ENCODE assay signal across 19 cellular contexts in the genomic region with DNA sequence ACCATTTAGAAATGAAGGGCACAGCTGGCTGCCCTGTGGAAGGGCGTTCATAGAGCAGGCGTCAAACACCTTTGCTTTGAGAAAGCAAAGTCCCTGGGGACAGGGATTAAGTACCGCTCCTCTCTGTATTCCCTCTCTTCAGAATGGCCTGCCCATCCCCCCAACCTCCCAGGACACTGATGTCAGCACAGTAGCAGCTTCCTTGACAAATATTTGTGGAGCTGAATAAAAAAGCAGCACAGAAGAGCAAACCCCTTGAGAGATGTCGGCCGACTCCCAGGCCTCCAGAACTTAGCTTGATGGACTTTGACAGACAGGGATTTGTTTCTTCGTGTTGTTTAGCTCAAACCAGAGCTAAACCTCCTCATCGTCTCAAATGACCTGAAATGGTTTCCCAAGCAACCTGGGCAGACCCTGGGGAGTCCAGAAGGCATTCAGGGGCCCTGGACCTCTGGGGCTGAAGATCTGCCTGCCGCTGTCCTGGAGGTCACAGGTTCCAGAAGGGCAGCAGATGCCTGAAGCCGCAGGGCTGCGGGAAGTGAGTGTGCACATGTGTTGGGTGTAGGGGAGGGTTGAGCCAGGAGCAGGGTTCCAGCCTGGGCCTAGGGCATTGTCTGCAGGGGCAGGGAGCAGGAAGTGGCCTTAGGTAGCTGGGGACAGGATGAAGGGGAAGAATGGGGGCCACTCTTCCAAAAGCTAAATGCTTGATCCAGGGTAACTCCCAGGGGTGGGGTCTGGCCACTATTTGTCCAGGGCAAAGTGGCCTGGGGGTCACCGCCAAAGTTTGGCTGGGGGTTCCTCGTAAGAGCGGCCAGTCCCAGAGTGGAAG. TPM values are rescaled to one million over a fixed set of nuclear protein-coding genes. Genes with fewer than 3 reads are reported as not detected.
DNase-seq lines count a peak whose midpoint lies in the region; ATAC-seq, FAIRE-seq and TF ChIP-seq lines count a peak whose summit lies in the region.
"Had no signal": no experiment of that assay in that cellular context is flagged by ENCODE, and none has a peak within 500 bp of the region (broad histone marks: within the 10 kb centered on the region; RNA-seq: fewer than 3 reads in every experiment).

No MANE protein-coding gene starts in this region.

- H3K4me1 ChIP-seq in HepG2 (ENCODE audit: insufficient read depth, low read length) (peaks cover 98% of the 10 kb centered on the region), right lobe of liver (no peaks in the 10 kb centered on the region), esophagus muscularis mucosa (no peaks in the 10 kb centered on the region)
- H3K4me1 ChIP-seq: gastrocnemius medialis had no signal

- H3K4me3 ChIP-seq in HepG2 (replicated peaks in 1 of 3; ENCODE audit: insufficient read depth in 1 of 3, low read depth in 2 of 3, low read length in 3 of 3), result peak overlapping the region; percentile 32 to 71 (median 58)
- no peak overlapping the region for H3K4me3 ChIP-seq in right lobe of liver
- no peak overlapping the region for H3K4me3 ChIP-seq in esophagus muscularis mucosa
- H3K4me3 ChIP-seq: gastrocnemius medialis had no signal

- peak overlapping the region; percentile 81 for H3K4me2 ChIP-seq in HepG2 (ENCODE audit: low read depth, low read length)

- peak; percentile 80 for DNase-seq in HepG2 (ENCODE audit: low spot score)
- no peak for DNase-seq in right lobe of liver
- DNase-seq in NCI-H345 (lab: John Stamatoyannopoulos, UW), result peak; percentile 48
- peak; percentile 90 for DNase-seq in esophagus muscularis mucosa (ENCODE audit: extremely low spot score)
- no peak for DNase-seq in glomerular visceral epithelial cell (ENCODE audit: extremely low spot score)
- DNase-seq in midbrain (lab: John Stamatoyannopoulos, UW), result no peak
- DNase-seq in COLO668 (lab: John Stamatoyannopoulos, UW; ENCODE audit: unreplicated experiment), result no peak
- DNase-seq: activated CD4-positive, CD25-positive, alpha-beta regulatory T cell; activated gamma-delta T cell; cerebellar nuclear complex; DMS79; gastrocnemius medialis; GOT3; immature natural killer cell; right cardiac atrium; Right ventricle myocardium superior; stimulated activated CD4-positive, alpha-beta T cell treated with anti-CD3 and anti-CD28 coated beads, Interleukin-1b, Interleukin-23, amount 100 ng/mL, for 48 hours; substantia nigra had no signal

- in situ Hi-C loops in HepG2 (cut with HindIII; ENCODE audit: extremely low pct_ligation_motif_present, low pct_unique_long_range_greater_than_20kb), result loop anchor here (5.0 kb wide), 2 partner anchors 39 to 134 kb away; no protein-coding TSS in a partner anchor

- POLR2A ChIA-PET in HepG2 (lab: Yijun Ruan, JAX), result interaction anchor here (0.7 to 5.3 kb wide), 20 partner anchors 8 to 133 kb away, joined by 3 to 143 read pairs (median 4); a partner anchor contains a TSS

- peak overlapping the region; percentile 33 for H2AFZ ChIP-seq in HepG2 (ENCODE audit: low read length)

- H3K27ac ChIP-seq in HepG2 (ENCODE audit: extremely low read length, insufficient read depth, low read length), result peak overlapping the region; percentile 77
- no peak overlapping the region for H3K27ac ChIP-seq in right lobe of liver
- H3K27ac ChIP-seq in esophagus muscularis mucosa (replicated peaks in 1 of 4), result no peak overlapping the region
- H3K27ac ChIP-seq: gastrocnemius medialis had no signal

- no peak for TF ChIP-seq CTCF in HepG2 (CRISPR knock-in tag; IDR thresholded peaks at IDR 0.05)
- no peak for TF ChIP-seq CTCF in right lobe of liver (IDR thresholded peaks at IDR 0.05)
- TF ChIP-seq CTCF in esophagus muscularis mucosa (IDR thresholded peaks at IDR 0.05), result no peak

- peak in 1 of 2 experiments; percentile 6; a peak in 3 of 4 replicates for TF ChIP-seq POLR2A in HepG2 (IDR thresholded peaks at IDR 0.05; ENCODE audit: insufficient read depth in 1 of 2, low read depth in 2 of 2, low read length in 2 of 2)
- TF ChIP-seq POLR2A in right lobe of liver (IDR thresholded peaks at IDR 0.05), result no peak
- TF ChIP-seq POLR2A in esophagus muscularis mucosa (IDR thresholded peaks at IDR 0.05; ENCODE audit: low read depth), result no peak

- H3K9me3 ChIP-seq in HepG2 (ENCODE audit: low read length) (peaks cover 7% of the 10 kb centered on the region; the same call in 1 of the 2 replicates), right lobe of liver (no peaks in the 10 kb centered on the region), esophagus muscularis mucosa (no peaks in the 10 kb centered on the region)
- H3K9me3 ChIP-seq: gastrocnemius medialis had no signal

- peak; percentile 44 for FAIRE-seq in HepG2 (lab: Jason Lieb, UNC)

- H3K9ac ChIP-seq in HepG2 (ENCODE audit: insufficient read depth, low read depth, low read length), result peak overlapping the region; percentile 72

- no TSS peak for BruUV-seq in HepG2 (replicated peaks; lab: Mats Ljungman, UMichigan)

- ATAC-seq in HepG2 (peak; percentile 82), right lobe of liver (no peak), HG03039 (IDR thresholded peaks at IDR 0.05; ENCODE audit: unreplicated experiment) (no peak)
- ATAC-seq: gastrocnemius medialis, right cardiac atrium had no signal

- H3K27me3 ChIP-seq in HepG2 (ENCODE audit: control insufficient read depth in 1 of 2, insufficient read depth in 2 of 2, low read length in 2 of 2) (no peaks in the 10 kb centered on the region), right lobe of liver (no peaks in the 10 kb centered on the region), esophagus muscularis mucosa (no peaks in the 10 kb centered on the region)
- H3K27me3 ChIP-seq: gastrocnemius medialis had no signal

- intact Hi-C loops in HepG2 (cut with micrococcal nuclease; ENCODE audit: unreplicated experiment), result loop anchor here (2.0 to 5.0 kb wide), 3 partner anchors 15 to 41 kb away; a partner anchor contains a TSS
- intact Hi-C loops in right lobe of liver (cut with DNase I), result no loop called here
- intact Hi-C loops in esophagus muscularis mucosa (cut with DNase I), result no loop called here

- H3K79me2 ChIP-seq in HepG2 (ENCODE audit: insufficient read depth, low read length), result peaks cover 53% of the 10 kb centered on the region

- no peaks in the 10 kb centered on the region for H4K20me1 ChIP-seq in HepG2 (ENCODE audit: insufficient read depth, low read length)

- TF ChIP-seq RAD21 in HepG2 (CRISPR knock-in tag; IDR thresholded peaks at IDR 0.05), result peak; percentile 54; the same call in 1 of the 2 replicates

- TF ChIP-seq EP300 in HepG2 (IDR thresholded peaks at IDR 0.05; ENCODE audit: low read depth in 2 of 2, low read length in 2 of 2) (peak in 1 of 2 experiments; percentile 79; a peak in 2 of 4 replicates), HepG2 (CRISPR knock-in tag; IDR thresholded peaks at IDR 0.05; ENCODE audit: borderline replicate concordance) (peak; percentile 57), esophagus muscularis mucosa (IDR thresholded peaks at IDR 0.05) (no peak)

- 17% methylated on average over 12 of the region's 13 CpGs for WGBS in HepG2 (ENCODE audit: low lambda C conversion rate)
- WGBS in right lobe of liver (ENCODE audit: insufficient coverage, low coverage, low lambda C conversion rate, missing lambda C conversion rate), result 77% methylated on average over 9 of the region's 13 CpGs
- 81% methylated on average over 13 of the region's 13 CpGs for WGBS in esophagus muscularis mucosa

- CTCF ChIA-PET in HepG2 (lab: Yijun Ruan, JAX; ENCODE audit: low intra/inter-chr PET ratio, low total read pairs), result no interaction called here

- H3K36me3 ChIP-seq in HepG2 (replicated peaks in 1 of 2; ENCODE audit: control insufficient read depth in 1 of 2, insufficient read depth in 2 of 2, low read length in 2 of 2) (0 out of 5 replicates have a peak, but pooled peaks cover 0 to 1% of the 10 kb centered on the region in 2 experiments), right lobe of liver (no peaks in the 10 kb centered on the region), esophagus muscularis mucosa (no peaks in the 10 kb centered on the region)
- H3K36me3 ChIP-seq: gastrocnemius medialis had no signal

TF ChIP-seq in HepG2, 621 proteins besides CTCF, POLR2A, EP300 and RAD21 (continues in another document):
- TF ChIP-seq KLF16 (CRISPR knock-in tag; IDR thresholded peaks at IDR 0.05), result 0 out of 4 replicates have a peak, but pooled peaks of 1 of the 2 experiments have one; percentile 47

RNA-seq across cellular contexts. Expression of a gene that starts 42.3 kb away (rescaled TPM):
- total RNA-seq in HepG2 (2016; rRNA removed; fragmentation: Illumina TruSeq; extraction: Trizol), result 59.0 and 70.4 TPM in 2 replicates
- total RNA-seq in HepG2 (2016; cell fraction: cytosol; rRNA removed; fragmentation: Illumina TruSeq; extraction: Trizol; ENCODE audit: low read depth), result 19.9 and 25.5 TPM in 2 replicates
- total RNA-seq in HepG2 (2016; cell fraction: insoluble cytoplasmic fraction; rRNA removed; fragmentation: Illumina TruSeq; extraction: Trizol), result 50.0 and 70.7 TPM in 2 replicates
- total RNA-seq in HepG2 (2016; cell fraction: membrane; rRNA removed; fragmentation: Illumina TruSeq; extraction: Trizol), result 136 and 148 TPM in 2 replicates
- total RNA-seq in HepG2 (2016; cell fraction: nucleus; rRNA removed; fragmentation: Illumina TruSeq; extraction: Trizol), result 61.9 and 70.6 TPM in 2 replicates
- 86.1 and 121 TPM in 2 replicates for polyA plus RNA-seq in HepG2 (2011; rRNA removed)
- polyA plus RNA-seq in HepG2 (2011; cell fraction: cytosol; rRNA removed), result 22.3 and 49.7 TPM in 2 replicates
- 150 and 275 TPM in 2 replicates for polyA plus RNA-seq in HepG2 (2011; cell fraction: nucleus; rRNA removed)
- polyA plus RNA-seq in HepG2 (2012), result 58.7 and 76.3 TPM in 2 replicates
- 106 and 127 TPM in 2 replicates for polyA plus RNA-seq in HepG2 (2016; cell fraction: cytosol; fragmentation: Illumina TruSeq; extraction: Trizol; ENCODE audit: low read depth)
- polyA plus RNA-seq in HepG2 (2016; cell fraction: insoluble cytoplasmic fraction; fragmentation: Illumina TruSeq; extraction: Trizol; ENCODE audit: low read depth), result 95.8 and 124 TPM in 2 replicates
- 156 and 170 TPM in 2 replicates for polyA plus RNA-seq in HepG2 (2016; cell fraction: membrane; fragmentation: Illumina TruSeq; extraction: Trizol; ENCODE audit: low read depth)
- 155 and 169 TPM in 2 replicates for polyA plus RNA-seq in HepG2 (2016; cell fraction: nucleus; fragmentation: Illumina TruSeq; extraction: Trizol; ENCODE audit: insufficient read depth, low read depth)
- 0.02 and 110 TPM in 2 replicates for polyA minus RNA-seq in HepG2 (2011; rRNA and poly(A)+ RNA removed; ENCODE audit: low replicate concordance)
- polyA minus RNA-seq in HepG2 (2011; cell fraction: cytosol; rRNA and poly(A)+ RNA removed), result 14.3 and 28.8 TPM in 2 replicates
- 43.1 and 57.6 TPM in 2 replicates for polyA minus RNA-seq in HepG2 (2011; cell fraction: nucleus; rRNA and poly(A)+ RNA removed)
- 1 to 10 TPM in 5 of 6 experiments, under 1 TPM in 1; 0.69 to 2.6 (median 2.1) TPM for total RNA-seq in right lobe of liver
- total RNA-seq in esophagus muscularis mucosa, result 10 to 100 TPM; 37.1 to 87.8 (median 54.1) TPM
- polyA plus RNA-seq: immature natural killer cell had no signal

Comparison
In these comparisons a context has a peak if more than half of its experiments do, and no peak if none do; other contexts are left out.
1. DNase-seq: peak in HepG2 (single experiment), NCI-H345 (single experiment) and esophagus muscularis mucosa (single experiment); none in right lobe of liver (0 of 3), glomerular visceral epithelial cell (single experiment), midbrain (single experiment) and COLO668 (single experiment).
2. H3K4me3 ChIP-seq: peak in HepG2 (3 of 3); none in right lobe of liver (0 of 3) and esophagus muscularis mucosa (0 of 4).
3. RNA of a gene that starts 42.3 kb away (total RNA-seq): 19.9 to 148 TPM in HepG2 and 37.1 to 87.8 TPM in esophagus muscularis mucosa; 0.69 to 2.6 TPM in right lobe of liver; every median in the first group is over 4 times any median in the second.